Comparison of ENCODE assay signal across 8 cellular contexts in the genomic region with DNA sequence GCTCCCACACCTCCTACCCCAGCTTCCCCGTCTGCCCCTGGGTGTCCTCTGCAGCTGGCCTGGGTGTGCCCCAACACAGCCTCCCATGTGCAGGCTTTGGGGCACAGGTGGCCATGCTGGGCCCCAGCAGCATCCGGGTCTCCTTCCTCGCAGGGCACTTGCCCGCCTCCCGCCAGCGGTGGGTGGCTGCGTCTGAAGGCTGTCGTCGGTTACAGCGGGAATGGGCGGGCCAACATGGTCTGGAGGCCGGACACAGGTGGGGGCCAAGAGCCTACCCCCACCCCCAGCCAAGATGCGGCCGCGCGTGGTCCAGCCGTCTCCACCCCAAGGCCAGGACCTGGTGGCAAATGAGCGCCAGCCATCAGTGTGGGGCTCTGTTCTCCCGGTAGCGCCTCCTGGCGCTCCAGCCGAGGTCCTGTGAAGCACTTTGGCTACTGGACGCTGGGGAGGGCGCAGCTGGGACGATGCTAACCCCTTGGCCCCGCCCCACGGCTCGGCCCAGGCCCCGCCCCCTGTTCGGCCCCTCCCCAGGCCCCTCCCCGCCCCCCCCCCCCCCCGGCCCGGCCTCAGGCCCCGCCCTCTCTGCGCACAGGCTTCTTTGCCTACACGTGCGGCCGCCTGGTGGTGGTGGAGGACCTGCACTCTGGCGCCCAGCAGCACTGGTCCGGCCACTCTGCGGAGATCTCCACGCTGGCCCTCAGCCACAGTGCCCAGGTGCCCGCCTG. TPM values are rescaled to one million over a fixed set of nuclear protein-coding genes. Genes with fewer than 3 reads are reported as not detected.
DNase-seq lines count a peak whose midpoint lies in the region; ATAC-seq and TF ChIP-seq lines count a peak whose summit lies in the region.

No MANE protein-coding gene starts in this region.

- no peak overlapping the region for H3K4me3 ChIP-seq in OCI-LY7 (ENCODE audit: low read depth, low read length, poor library complexity, severe bottlenecking)

- no peaks in the 10 kb centered on the region for H3K9me3 ChIP-seq in OCI-LY7 (ENCODE audit: low read length)

- no TSS peak for BruUV-seq in OCI-LY7 (replicated peaks; lab: Mats Ljungman, UMichigan)

- peaks cover 41% of the 10 kb centered on the region; the same call in 1 of the 2 replicates for H3K36me3 ChIP-seq in OCI-LY7 (ENCODE audit: insufficient read depth, low read length)

- ATAC-seq in HG02981 (IDR thresholded peaks at IDR 0.05; ENCODE audit: unreplicated experiment): peak; percentile 46
- peak; percentile 70 to 75 for ATAC-seq in activated T-cell treated with anti-CD3 and anti-CD28 coated beads, Interleukin-2, amount 50 U/mL, for 4 hours
- ATAC-seq in esophagus mucosa: peak; percentile 68

- POLR2A ChIA-PET in OCI-LY7 (lab: Charles Lee): no interaction called here

- CTCF ChIA-PET in OCI-LY7 (lab: Charles Lee; ENCODE audit: unreplicated experiment): no interaction called here

- no peak overlapping the region for H2AFZ ChIP-seq in OCI-LY7 (ENCODE audit: low read length)

- peak; percentile 79 for DNase-seq in GM03348 (ENCODE audit: low spot score)
- DNase-seq in OCI-LY7 (ENCODE audit: low spot score): peak; percentile 91
- DNase-seq in activated T-cell treated with anti-CD3 and anti-CD28 coated beads, Interleukin-2, amount 50 U/mL, for 4 hours: peak; percentile 54
- peak; percentile 65 for DNase-seq in myocyte (ENCODE audit: low read depth)
- peak in 48 of 49 donors; percentile 22 to 94 (median 76) for DNase-seq in substantia nigra (lab: John Stamatoyannopoulos, UW)
- DNase-seq in KBM-7: no peak

- H4K20me1 ChIP-seq in OCI-LY7 (ENCODE audit: insufficient read depth, low read length): no peaks in the 10 kb centered on the region

- H3K4me1 Mint-ChIP-seq in activated T-cell treated with anti-CD3 and anti-CD28 coated beads, Interleukin-2, amount 50 U/mL, for 4 hours (ENCODE audit: low read depth): peaks cover 4% of the 10 kb centered on the region

- H3K36me3 Mint-ChIP-seq in activated T-cell treated with anti-CD3 and anti-CD28 coated beads, Interleukin-2, amount 50 U/mL, for 4 hours (ENCODE audit: insufficient read depth): no peaks in the 10 kb centered on the region

- peak overlapping the region; percentile 30; the same call in 1 of the 2 replicates for H3K4me2 ChIP-seq in OCI-LY7 (ENCODE audit: low read length)

- H3K27ac ChIP-seq in OCI-LY7 (ENCODE audit: low read depth, low read length, poor library complexity, severe bottlenecking) (no peak overlapping the region), substantia nigra (ENCODE audit: low read depth, low read length, poor library complexity, severe bottlenecking) (peak overlapping the region; percentile 82)

- in situ Hi-C loops in KBM-7 (cut with MboI; ENCODE audit: low pct_unique_long_range_greater_than_20kb, low sequenced_read_pairs): no loop called here

- H3K9me3 Mint-ChIP-seq in activated T-cell treated with anti-CD3 and anti-CD28 coated beads, Interleukin-2, amount 50 U/mL, for 4 hours: no peaks in the 10 kb centered on the region

- no peaks in the 10 kb centered on the region for H3K27me3 Mint-ChIP-seq in activated T-cell treated with anti-CD3 and anti-CD28 coated beads, Interleukin-2, amount 50 U/mL, for 4 hours (ENCODE audit: low read depth)

- TF ChIP-seq CTCF in OCI-LY7 (conservative IDR thresholded peaks at IDR 0.05; ENCODE audit: low read length): peak; percentile 27

- no peaks in the 10 kb centered on the region for H3K9me2 ChIP-seq in OCI-LY7 (ENCODE audit: insufficient read depth, low read length)

- H3K79me2 ChIP-seq in OCI-LY7 (ENCODE audit: insufficient read depth, low read depth, low read length): no peaks in the 10 kb centered on the region

- no peak overlapping the region for H3K4me3 Mint-ChIP-seq in activated T-cell treated with anti-CD3 and anti-CD28 coated beads, Interleukin-2, amount 50 U/mL, for 4 hours

- intact Hi-C loops in OCI-LY7 (cut with micrococcal nuclease; ENCODE audit: unreplicated experiment): loop anchor here (1.0 kb wide), 1 partner anchor 81 kb away; no protein-coding TSS in a partner anchor

- H3K4me1 ChIP-seq in OCI-LY7 (ENCODE audit: insufficient read depth, low read length, poor library complexity, severe bottlenecking): peaks cover 6% of the 10 kb centered on the region

RNA-seq across cellular contexts. Expression of a gene that starts 7.3 kb away (rescaled TPM):
- 129 and 136 TPM in 2 replicates for total RNA-seq in OCI-LY7 (2014; rRNA removed; shearing (Covaris generic))
- total RNA-seq in OCI-LY7 (2022) (129 and 133 TPM in 2 replicates), esophagus mucosa (58.7 TPM), myocyte (70.3 and 73.9 TPM in 2 replicates)
- total RNA-seq in activated T-cell treated with anti-CD3 and anti-CD28 coated beads, Interleukin-2, amount 50 U/mL, for 4 hours: 100 to 1,000 TPM; 212 to 215 (median 212) TPM
- 74.7 TPM for polyA plus RNA-seq in myocyte (2012)

RNA-seq across cellular contexts. Expression of a gene that starts 11.5 kb away (rescaled TPM):
- total RNA-seq in OCI-LY7 (2014; rRNA removed; shearing (Covaris generic)): 77.6 and 110 TPM in 2 replicates
- 143 and 153 TPM in 2 replicates for total RNA-seq in OCI-LY7 (2022)
- total RNA-seq in activated T-cell treated with anti-CD3 and anti-CD28 coated beads, Interleukin-2, amount 50 U/mL, for 4 hours: 100 to 1,000 TPM in 1 of 3 donors, 10 to 100 TPM in 2; 81.0 to 104 (median 87.8) TPM
- 17.9 TPM for total RNA-seq in esophagus mucosa
- 6.5 and 8.0 TPM in 2 replicates for total RNA-seq in myocyte
- polyA plus RNA-seq in myocyte (2012): 12.4 TPM

RNA-seq across cellular contexts. Expression of a gene that starts 14.8 kb away (rescaled TPM):
- total RNA-seq in OCI-LY7 (2014; rRNA removed; shearing (Covaris generic)): 3.8 and 4.2 TPM in 2 replicates
- total RNA-seq in OCI-LY7 (2022): 3.6 and 4.2 TPM in 2 replicates
- under 1 TPM; 0.52 to 0.71 (median 0.53) TPM for total RNA-seq in activated T-cell treated with anti-CD3 and anti-CD28 coated beads, Interleukin-2, amount 50 U/mL, for 4 hours
- 1.0 TPM for total RNA-seq in esophagus mucosa
- total RNA-seq in myocyte: 1.5 and 1.6 TPM in 2 replicates
- polyA plus RNA-seq in myocyte (2012): 1.5 TPM

RNA-seq across cellular contexts. Expression of a gene that starts 19.0 kb away (rescaled TPM):
- 62.8 and 63.2 TPM in 2 replicates for total RNA-seq in OCI-LY7 (2014; rRNA removed; shearing (Covaris generic))
- total RNA-seq in OCI-LY7 (2022) (47.8 and 64.1 TPM in 2 replicates), esophagus mucosa (20.3 TPM), myocyte (54.5 and 61.2 TPM in 2 replicates)
- total RNA-seq in activated T-cell treated with anti-CD3 and anti-CD28 coated beads, Interleukin-2, amount 50 U/mL, for 4 hours: 100 to 1,000 TPM in 1 of 3 donors, 10 to 100 TPM in 2; 83.1 to 104 (median 88.2) TPM
- 27.4 TPM for polyA plus RNA-seq in myocyte (2012)

RNA-seq across cellular contexts. Expression of a gene that starts 19.6 kb away (rescaled TPM):
- 85.5 and 111 TPM in 2 replicates for total RNA-seq in OCI-LY7 (2014; rRNA removed; shearing (Covaris generic))
- total RNA-seq in OCI-LY7 (2022) (72.4 and 78.6 TPM in 2 replicates), esophagus mucosa (87.5 TPM), myocyte (239 and 243 TPM in 2 replicates)
- 100 to 1,000 TPM; 117 to 136 (median 127) TPM for total RNA-seq in activated T-cell treated with anti-CD3 and anti-CD28 coated beads, Interleukin-2, amount 50 U/mL, for 4 hours
- polyA plus RNA-seq in myocyte (2012): 185 TPM
